ENCODE assay signal across 8 cellular contexts in the genomic region with DNA sequence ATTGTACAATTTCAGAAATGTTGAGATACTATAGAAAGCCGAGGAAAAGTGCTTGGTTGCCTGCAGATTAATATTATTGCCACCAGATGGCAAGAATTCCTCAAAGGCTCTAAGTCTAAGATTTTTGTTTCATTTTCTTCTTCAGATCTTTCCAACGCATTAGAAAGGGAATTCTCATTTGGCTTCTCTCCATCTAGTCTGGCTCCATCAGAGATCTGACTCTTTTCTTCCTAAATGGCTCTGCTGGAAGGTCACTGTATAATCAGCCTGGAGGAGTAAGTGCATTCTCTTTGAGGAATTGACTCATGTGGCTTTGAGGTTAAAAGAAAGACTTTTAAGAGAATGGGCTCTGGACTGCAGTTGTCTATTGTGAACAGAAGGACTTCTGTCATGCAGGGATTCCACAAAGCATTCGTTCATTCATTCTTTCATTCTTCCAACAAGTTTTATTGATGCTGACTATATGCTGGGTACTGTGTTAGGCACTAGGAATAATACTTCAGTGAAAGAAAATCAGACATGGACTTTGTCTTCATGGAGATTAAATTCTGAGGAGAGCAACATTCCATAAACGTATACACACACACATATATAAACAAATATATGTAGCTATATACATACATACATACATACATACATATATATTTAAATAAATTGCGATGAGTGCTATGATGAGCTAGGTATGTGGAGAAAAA. TPM values are rescaled to one million over a fixed set of nuclear protein-coding genes. Genes with fewer than 3 reads are reported as not detected.
DNase-seq lines count a peak whose midpoint lies in the region; ATAC-seq, FAIRE-seq and TF ChIP-seq lines count a peak whose summit lies in the region.

No MANE protein-coding gene starts in this region.

- DNase-seq in GM04503 (ENCODE audit: low read depth), result peak; percentile 37
- DNase-seq in NCI-H1694 treated with DMSO at 0.1 percent for 48 hours (lab: John Stamatoyannopoulos, UW), result peak; percentile 34
- DNase-seq in bronchial epithelial cell (ENCODE audit: low read depth), result peak; percentile 40
- DNase-seq in left kidney (ENCODE audit: low read depth, low spot score), result peak; percentile 37
- DNase-seq in tibial artery, result no peak
- DNase-seq in H7, result no peak

- H3K27me3 ChIP-seq in bronchial epithelial cell (ENCODE audit: control insufficient read depth, insufficient read depth, low read length) (no peaks in the 10 kb centered on the region), tibial artery (no peaks in the 10 kb centered on the region), H7 (ENCODE audit: control insufficient read depth, insufficient read depth, low read length) (no peaks in the 10 kb centered on the region)

- TF ChIP-seq CTCF in 22Rv1 (IDR thresholded peaks at IDR 0.05) (peak; percentile 60), bronchial epithelial cell (IDR thresholded peaks at IDR 0.05; ENCODE audit: insufficient read depth, low read length, severe bottlenecking) (peak; percentile 47), tibial artery (IDR thresholded peaks at IDR 0.05) (peak; percentile 60 to 66)

- no peaks in the 10 kb centered on the region for H3K9me3 ChIP-seq in tibial artery

- intact Hi-C loops in tibial artery (cut with DNase I; ENCODE audit: low total_unique reads), result loop anchor here (10.0 kb wide), 2 partner anchors 87 to 147 kb away; no protein-coding TSS in a partner anchor

- peaks cover 0 to 10% (median 5%) of the 10 kb centered on the region in 4 donors for H3K4me1 ChIP-seq in tibial artery

- H3K27ac ChIP-seq in 22Rv1 (no peak overlapping the region), tibial artery (peak overlapping the region in 1 of 2 donors; percentile 44)

- H3K4me3 ChIP-seq in bronchial epithelial cell (ENCODE audit: low read depth, low read length) (no peak overlapping the region), tibial artery (peak overlapping the region; percentile 26 to 39), H7 (ENCODE audit: insufficient read depth, low read depth, low read length) (no peak overlapping the region)

- no peaks in the 10 kb centered on the region for H3K36me3 ChIP-seq in bronchial epithelial cell (ENCODE audit: control insufficient read depth, insufficient read depth, low read length)
- H3K36me3 ChIP-seq in tibial artery, result no peaks in the 10 kb centered on the region
- no peaks in the 10 kb centered on the region for H3K36me3 ChIP-seq in H7 (replicated peaks; ENCODE audit: control insufficient read depth, insufficient read depth, low read length)

- ATAC-seq in GM21390 (IDR thresholded peaks at IDR 0.05; ENCODE audit: unreplicated experiment), result no peak

- FAIRE-seq in bronchial epithelial cell (lab: Jason Lieb, UNC), result no peak

RNA-seq across cellular contexts. Expression of a gene that starts 55.3 kb away (rescaled TPM):
- total RNA-seq in bronchial epithelial cell, result not detected in 2 replicates
- 0.15 TPM in 1 of 2 replicates, not detected in the other for total RNA-seq in H7 (2014; rRNA removed; shearing (Covaris generic))

Comparison
In these comparisons a context has a peak if more than half of its experiments do, and no peak if none do; other contexts are left out.
1. DNase-seq: peak in GM04503 (single experiment), NCI-H1694 treated with DMSO at 0.1 percent for 48 hours (single experiment), bronchial epithelial cell (single experiment) and left kidney (single experiment); none in tibial artery (0 of 2) and H7 (single experiment).
2. H3K4me3 ChIP-seq: peak in tibial artery (2 of 2); none in bronchial epithelial cell (single experiment) and H7 (single experiment).
3. Peak in every context shown above with its lines, with median percentiles within 50 percentile points of each other: CTCF ChIP-seq.